Comparison of ENCODE assay signal across 25 cellular contexts in genomic region chr4:48862661-48863060, GRCh38.
"Had no signal": no experiment of that assay in that cellular context is flagged by ENCODE, and none has a peak within 500 bp of the region (broad histone marks: within the 10 kb centered on the region; RNA-seq: fewer than 3 reads in every experiment).

No MANE protein-coding gene starts in this region.

- H3K36me3 ChIP-seq: ovary, uterus had no signal

- H3K4me3 ChIP-seq: esophagus muscularis mucosa, gastrocnemius medialis, lung, neural progenitor cell, ovary, right atrium auricular region, sigmoid colon, stomach, uterus had no signal

- H3K4me1 ChIP-seq: esophagus muscularis mucosa, gastrocnemius medialis, neural progenitor cell, right atrium auricular region, sigmoid colon, stomach, uterus had no signal

- H3K27me3 ChIP-seq: esophagus muscularis mucosa, gastrocnemius medialis, neural progenitor cell, ovary, right atrium auricular region, sigmoid colon, stomach, uterus had no signal

- H3K9me3 ChIP-seq: gastrocnemius medialis, ovary, right atrium auricular region, sigmoid colon, uterus had no signal

- H3K4me2 ChIP-seq: neural progenitor cell had no signal

- H3K9me3 Mint-ChIP-seq: effector memory CD8-positive, alpha-beta T cell had no signal

- H3K4me1 Mint-ChIP-seq: immature natural killer cell, neural progenitor cell had no signal

- H3K4me3 Mint-ChIP-seq: dendritic cell treated with granulocyte-macrophage colony-stimulating factor and Interleukin-4, amounts not matched to agents 40 ng/mL and 50 ng/mL, for 4 days; effector memory CD8-positive, alpha-beta T cell; immature natural killer cell; natural killer cell treated with Interleukin-12 subunit alpha and Interleukin-12 subunit beta and Interleukin-15 and Interleukin-18, amount 100 ng/mL, for 72 hours; neural progenitor cell; type B pancreatic cell had no signal

- ATAC-seq: effector memory CD8-positive, alpha-beta T cell; gastrocnemius medialis; left colon; left ventricle myocardium superior; natural killer cell treated with Interleukin-12 subunit alpha and Interleukin-12 subunit beta and Interleukin-15 and Interleukin-18, amount 100 ng/mL, for 72 hours had no signal

- H3K9ac ChIP-seq: neural progenitor cell had no signal

- DNase-seq: effector memory CD8-positive, alpha-beta T cell; gastrocnemius medialis; glutamatergic neuron; immature natural killer cell; left colon; left ventricle myocardium superior; mesenchymal stem cell; midbrain; nucleus accumbens; ovary; sigmoid colon; small intestine; stimulated activated CD4-positive, alpha-beta T cell treated with anti-CD3 and anti-CD28 coated beads, Interleukin-12 subunit alpha, Interleukin-12 subunit beta, amount 100 ng/mL, for 4 hours; stimulated activated naive CD4-positive, alpha-beta T cell; stomach; substantia nigra; uterus had no signal

- H3K27me3 Mint-ChIP-seq: dendritic cell treated with granulocyte-macrophage colony-stimulating factor and Interleukin-4, amounts not matched to agents 40 ng/mL and 50 ng/mL, for 4 days; natural killer cell treated with Interleukin-12 subunit alpha and Interleukin-12 subunit beta and Interleukin-15 and Interleukin-18, amount 100 ng/mL, for 72 hours; type B pancreatic cell had no signal

- H2AFZ ChIP-seq: neural progenitor cell had no signal

- H3K27ac ChIP-seq: epithelial cell of prostate, esophagus muscularis mucosa, gastrocnemius medialis, neural progenitor cell, ovary, right atrium auricular region, sigmoid colon, stomach, uterus had no signal

- H3K27ac Mint-ChIP-seq: dendritic cell treated with granulocyte-macrophage colony-stimulating factor and Interleukin-4, amounts not matched to agents 40 ng/mL and 50 ng/mL, for 4 days; effector memory CD8-positive, alpha-beta T cell; immature natural killer cell; natural killer cell treated with Interleukin-12 subunit alpha and Interleukin-12 subunit beta and Interleukin-15 and Interleukin-18, amount 100 ng/mL, for 72 hours; neural progenitor cell; type B pancreatic cell had no signal
